8 cellular contexts compared by ENCODE assay signal in genomic region chr2:98464772-98465310, GRCh38. TPM values are rescaled to one million over a fixed set of nuclear protein-coding genes. Genes with fewer than 3 reads are reported as not detected.
A peak's percentile ranks its signal among the peaks of the same experiment; 100 is the strongest.
DNase-seq lines count a peak whose midpoint lies in the region; ATAC-seq and TF ChIP-seq lines count a peak whose summit lies in the region.

No MANE protein-coding gene starts in this region.

- no peaks in the 10 kb centered on the region for H3K27me3 ChIP-seq in CD4-positive, alpha-beta T cell (ENCODE audit: control insufficient read depth, insufficient read depth, low read length)

- H3K27me3 Mint-ChIP-seq in CD4-positive, alpha-beta T cell = no peaks in the 10 kb centered on the region
- H3K27me3 Mint-ChIP-seq in activated CD4-positive, alpha-beta memory T cell treated with anti-CD3 and anti-CD28 coated beads for 36 hours = no peaks in the 10 kb centered on the region
- no peaks in the 10 kb centered on the region for H3K27me3 Mint-ChIP-seq in osteocyte (ENCODE audit: unreplicated experiment)

- peaks cover 7% of the 10 kb centered on the region for H3K36me3 Mint-ChIP-seq in CD4-positive, alpha-beta T cell (ENCODE audit: low read depth)
- H3K36me3 Mint-ChIP-seq in activated CD4-positive, alpha-beta memory T cell treated with anti-CD3 and anti-CD28 coated beads for 36 hours = no peaks in the 10 kb centered on the region
- H3K36me3 Mint-ChIP-seq in osteocyte (ENCODE audit: unreplicated experiment) = no peaks in the 10 kb centered on the region

- peaks cover 92% of the 10 kb centered on the region for H3K4me1 Mint-ChIP-seq in CD4-positive, alpha-beta T cell (ENCODE audit: low read depth)
- peaks cover 87% of the 10 kb centered on the region for H3K4me1 Mint-ChIP-seq in activated CD4-positive, alpha-beta memory T cell treated with anti-CD3 and anti-CD28 coated beads for 36 hours (ENCODE audit: low read depth)
- peaks cover 18% of the 10 kb centered on the region for H3K4me1 Mint-ChIP-seq in osteocyte (ENCODE audit: unreplicated experiment)

- peak overlapping the region; percentile 87 for H3K27ac ChIP-seq in CD4-positive, alpha-beta T cell (ENCODE audit: low read depth, low read length)

- TF ChIP-seq CTCF in CD4-positive, alpha-beta T cell (IDR thresholded peaks at IDR 0.05) = no peak
- TF ChIP-seq CTCF in osteocyte (IDR thresholded peaks at IDR 0.05) = no peak

- no peaks in the 10 kb centered on the region for H3K9me3 ChIP-seq in CD4-positive, alpha-beta T cell (ENCODE audit: control insufficient read depth, low read length)

- no peaks in the 10 kb centered on the region for H3K9me3 Mint-ChIP-seq in CD4-positive, alpha-beta T cell
- H3K9me3 Mint-ChIP-seq in activated CD4-positive, alpha-beta memory T cell treated with anti-CD3 and anti-CD28 coated beads for 36 hours = no peaks in the 10 kb centered on the region
- no peaks in the 10 kb centered on the region for H3K9me3 Mint-ChIP-seq in osteocyte (ENCODE audit: unreplicated experiment)

- peak overlapping the region; percentile 89 for H3K4me3 Mint-ChIP-seq in CD4-positive, alpha-beta T cell
- H3K4me3 Mint-ChIP-seq in activated CD4-positive, alpha-beta memory T cell treated with anti-CD3 and anti-CD28 coated beads for 36 hours = peak overlapping the region; percentile 68
- no peak overlapping the region for H3K4me3 Mint-ChIP-seq in osteocyte (ENCODE audit: unreplicated experiment)

- intact Hi-C loops in CD4-positive, alpha-beta T cell (cut with DNase I, micrococcal nuclease) = loop anchor here (1.0 to 10.0 kb wide), 6 partner anchors 14 to 470 kb away; partner anchors contain the start of genes MGAT4A (in 1 of the 2) and TMEM131 (in 1 of the 2)
- intact Hi-C loops in activated CD4-positive, alpha-beta memory T cell treated with anti-CD3 and anti-CD28 coated beads for 36 hours (cut with micrococcal nuclease) = loop anchor here (1.0 to 10.0 kb wide), 3 partner anchors 10 to 270 kb away; partner anchors contain the start of gene MGAT4A

- peak overlapping the region; percentile 95 for H3K27ac Mint-ChIP-seq in CD4-positive, alpha-beta T cell
- peak overlapping the region; percentile 95 for H3K27ac Mint-ChIP-seq in activated CD4-positive, alpha-beta memory T cell treated with anti-CD3 and anti-CD28 coated beads for 36 hours
- H3K27ac Mint-ChIP-seq in osteocyte (ENCODE audit: unreplicated experiment) = no peak overlapping the region

- no peak for DNase-seq in CD4-positive, alpha-beta T cell
- DNase-seq in activated CD4-positive, alpha-beta memory T cell treated with anti-CD3 and anti-CD28 coated beads for 36 hours = peak; percentile 59
- DNase-seq in lung microvascular endothelial cell (ENCODE audit: low read depth in 2 of 2) = peak; percentile 47 to 71
- no peak for DNase-seq in NCI-H345 (lab: John Stamatoyannopoulos, UW)
- no peak for DNase-seq in osteocyte (ENCODE audit: extremely low spot score, unreplicated experiment)
- DNase-seq in DMS79 (lab: John Stamatoyannopoulos, UW) = no peak

- POLR2A ChIA-PET in CD4-positive, alpha-beta T cell (lab: Charles Lee) = interaction anchor here (0.7 to 8.8 kb wide), 18 partner anchors 11 to 751 kb away, joined by 3 to 213 read pairs (median 4); partner anchors contain the start of genes INPP4A, MGAT4A and ZAP70
- POLR2A ChIA-PET in activated CD4-positive, alpha-beta memory T cell treated with anti-CD3 and anti-CD28 coated beads for 36 hours (lab: Charles Lee) = interaction anchor here (0.7 to 4.5 kb wide), 14 partner anchors 9 to 193 kb away, joined by 3 to 25 read pairs (median 4); partner anchors contain the start of gene INPP4A

- peak; percentile 15 for ATAC-seq in CD4-positive, alpha-beta T cell (ENCODE audit: poor library complexity)
- peak; percentile 36 for ATAC-seq in GM19351 (IDR thresholded peaks at IDR 0.05; ENCODE audit: unreplicated experiment)
- ATAC-seq in HG03439 (IDR thresholded peaks at IDR 0.05; ENCODE audit: unreplicated experiment) = peak; percentile 48

- CTCF ChIA-PET in CD4-positive, alpha-beta T cell (lab: Charles Lee) = interaction anchor here (0.9 to 5.8 kb wide), 4 partner anchors 15 to 53 kb away, joined by 3 to 27 read pairs (median 6); no protein-coding TSS in a partner anchor
- CTCF ChIA-PET in activated CD4-positive, alpha-beta memory T cell treated with anti-CD3 and anti-CD28 coated beads for 36 hours (lab: Charles Lee) = interaction anchor here (0.7 to 5.0 kb wide), 13 partner anchors 9 to 87 kb away, joined by 3 to 20 read pairs (median 5); no protein-coding TSS in a partner anchor

RNA-seq across cellular contexts. Expression of gene INPP4A, which starts 20.2 kb away (rescaled TPM):
- total RNA-seq in CD4-positive, alpha-beta T cell = 10 to 100 TPM; 86.4 to 89.2 TPM
- total RNA-seq in activated CD4-positive, alpha-beta memory T cell treated with anti-CD3 and anti-CD28 coated beads for 36 hours = 10 to 100 TPM; 40.7 to 42.0 TPM
- total RNA-seq in lung microvascular endothelial cell = 14.2 and 18.5 TPM in 2 replicates
- 31.4 and 31.5 TPM in 2 replicates for total RNA-seq in osteocyte

Comparison
In these comparisons a context has a peak if more than half of its experiments do, and no peak if none do; other contexts are left out.
1. DNase-seq: peak in activated CD4-positive, alpha-beta memory T cell treated with anti-CD3 and anti-CD28 coated beads for 36 hours (single experiment) and lung microvascular endothelial cell (2 of 2); none in CD4-positive, alpha-beta T cell (0 of 10), NCI-H345 (single experiment), osteocyte (single experiment) and DMS79 (single experiment).
2. Peak in every context shown above with its lines, with median percentiles within 50 percentile points of each other: ATAC-seq.